Comparison of ENCODE assay signal across 8 cellular contexts in the genomic region with DNA sequence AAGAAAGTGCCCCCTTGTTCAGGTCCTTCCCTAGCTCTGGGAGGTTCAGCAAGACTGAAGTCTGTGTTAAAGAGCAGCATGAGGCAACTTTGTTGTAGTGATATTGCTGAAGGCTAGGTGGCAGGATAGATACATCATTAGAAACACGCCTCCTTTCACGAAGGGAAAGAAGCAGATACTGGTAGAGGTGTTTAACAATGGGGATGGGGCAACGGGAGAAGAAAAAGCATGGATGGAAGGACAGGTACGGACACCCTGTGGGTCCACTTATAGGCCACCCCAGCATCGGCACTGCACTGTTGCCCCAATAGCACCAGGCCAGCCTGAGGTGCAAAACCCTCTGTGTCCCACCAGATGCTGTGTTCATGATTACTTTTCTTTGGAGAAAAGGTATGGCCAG. TPM values are rescaled to one million over a fixed set of nuclear protein-coding genes. Genes with fewer than 3 reads are reported as not detected.
DNase-seq lines count a peak whose midpoint lies in the region; ATAC-seq and TF ChIP-seq lines count a peak whose summit lies in the region.

No MANE protein-coding gene starts in this region.

- no peak for TF ChIP-seq EP300 in neural cell (conservative IDR thresholded peaks at IDR 0.05; ENCODE audit: poor library complexity, severe bottlenecking)

- no peaks in the 10 kb centered on the region for H4K20me1 ChIP-seq in neural cell (ENCODE audit: insufficient read depth)

- no peaks in the 10 kb centered on the region for H3K79me2 ChIP-seq in neural cell (replicated peaks; ENCODE audit: insufficient read depth, low read length)

- H3K4me3 ChIP-seq in esophagus squamous epithelium, result no peak overlapping the region
- H3K4me3 ChIP-seq in neural cell (ENCODE audit: low read length), result no peak overlapping the region

- DNase-seq in CD1c-positive myeloid dendritic cell (ENCODE audit: extremely low spot score) (peak; percentile 37), NCI-H128 (lab: John Stamatoyannopoulos, UW; ENCODE audit: unreplicated experiment) (peak; percentile 23), SK-N-DZ (ENCODE audit: low spot score) (peak; percentile 82), esophagus squamous epithelium (lab: John Stamatoyannopoulos, UW) (no peak)
- no peak for DNase-seq in stimulated activated CD4-positive, alpha-beta T cell treated with anti-CD3 and anti-CD28 coated beads, Interleukin-4, amount 100 ng/mL, for 24 hours

- H3F3A ChIP-seq in neural cell (ENCODE audit: insufficient read depth, low read length, poor library complexity, severe bottlenecking), result no peaks in the 10 kb centered on the region

- H3K27ac ChIP-seq in esophagus squamous epithelium, result peak overlapping the region in 2 of 4 donors; percentile 54 to 70
- no peak overlapping the region for H3K27ac ChIP-seq in neural cell (ENCODE audit: low read length)

- WGBS in esophagus squamous epithelium, 2 donors, result 8 to 15% methylated on average over 5 of the region's 5 CpGs

- no peak overlapping the region for H3K4me2 ChIP-seq in neural cell (ENCODE audit: low read length)

- no peak overlapping the region for H3K9ac ChIP-seq in neural cell (ENCODE audit: low read length)

- TF ChIP-seq RAD21 in neural cell (conservative IDR thresholded peaks at IDR 0.05), result peak; percentile 90

- H3K36me3 ChIP-seq in esophagus squamous epithelium, result no peaks in the 10 kb centered on the region
- no peaks in the 10 kb centered on the region for H3K36me3 ChIP-seq in neural cell (ENCODE audit: insufficient read depth, low read length)

- peaks cover 0 to 42% (median 0%) of the 10 kb centered on the region in 4 donors for H3K27me3 ChIP-seq in esophagus squamous epithelium
- peaks cover 18% of the 10 kb centered on the region for H3K27me3 ChIP-seq in neural cell (ENCODE audit: insufficient read depth, low read depth, low read length)

- no peaks in the 10 kb centered on the region for H3K9me2 ChIP-seq in neural cell (ENCODE audit: insufficient read depth, low read length)

- no peaks in the 10 kb centered on the region for H3K9me3 ChIP-seq in esophagus squamous epithelium
- H3K9me3 ChIP-seq in neural cell (ENCODE audit: low read length), result no peaks in the 10 kb centered on the region

- ATAC-seq in GM19324 (IDR thresholded peaks at IDR 0.05; ENCODE audit: low FRiP score, unreplicated experiment), result peak; percentile 64
- no peak for ATAC-seq in GM21381 (IDR thresholded peaks at IDR 0.05; ENCODE audit: unreplicated experiment)

- TF ChIP-seq CTCF in esophagus squamous epithelium (IDR thresholded peaks at IDR 0.05) (peak; percentile 15 to 75 (median 67)), neural cell (IDR thresholded peaks at IDR 0.05; ENCODE audit: poor library complexity, severe bottlenecking) (peak; percentile 90)

- intact Hi-C loops in esophagus squamous epithelium (cut with DNase I), result loop anchor here (5.0 to 10.0 kb wide), 3 partner anchors 446 to 1013 kb away; no protein-coding TSS in a partner anchor

- no peak for TF ChIP-seq POLR2A in esophagus squamous epithelium (IDR thresholded peaks at IDR 0.05)

- peaks cover 27 to 69% (median 33%) of the 10 kb centered on the region in 3 donors for H3K4me1 ChIP-seq in esophagus squamous epithelium

- H2AFZ ChIP-seq in neural cell (ENCODE audit: low read depth, low read length), result no peak overlapping the region

TF ChIP-seq in neural cell, 6 proteins besides CTCF, POLR2A, EP300 and RAD21:
- peak; percentile 90 for TF ChIP-seq SMC3 (conservative IDR thresholded peaks at IDR 0.05; ENCODE audit: poor library complexity)
- no peak for TF ChIP-seq MXI1 (conservative IDR thresholded peaks at IDR 0.05; ENCODE audit: poor library complexity, severe bottlenecking)

RNA-seq across cellular contexts. Expression of gene IGFBP5, which starts 3.5 kb away (rescaled TPM):
- 9.5 and 10.0 TPM in 2 replicates for polyA plus RNA-seq in SK-N-DZ (2014; cell fraction: cytosol; rRNA removed)
- 5.3 and 7.3 TPM in 2 replicates for polyA plus RNA-seq in SK-N-DZ (2014; cell fraction: nucleus; rRNA removed)
- total RNA-seq in esophagus squamous epithelium, result 100 to 1,000 TPM in 2 of 4 donors, 10 to 100 TPM in 2; 26.9 to 899 (median 95.4) TPM
- polyA plus RNA-seq in neural cell, result 1.6 and 2.1 TPM in 2 replicates
- 1.9 TPM in 2 replicates for polyA minus RNA-seq in neural cell

Comparison
In these comparisons a context has a peak if more than half of its experiments do, and no peak if none do; other contexts are left out.
1. DNase-seq: peak in CD1c-positive myeloid dendritic cell (single experiment), NCI-H128 (single experiment) and SK-N-DZ (single experiment); none in esophagus squamous epithelium (single experiment) and stimulated activated CD4-positive, alpha-beta T cell treated with anti-CD3 and anti-CD28 coated beads, Interleukin-4, amount 100 ng/mL, for 24 hours (single experiment).